ENCODE assay signal across 7 cellular contexts in the genomic region with DNA sequence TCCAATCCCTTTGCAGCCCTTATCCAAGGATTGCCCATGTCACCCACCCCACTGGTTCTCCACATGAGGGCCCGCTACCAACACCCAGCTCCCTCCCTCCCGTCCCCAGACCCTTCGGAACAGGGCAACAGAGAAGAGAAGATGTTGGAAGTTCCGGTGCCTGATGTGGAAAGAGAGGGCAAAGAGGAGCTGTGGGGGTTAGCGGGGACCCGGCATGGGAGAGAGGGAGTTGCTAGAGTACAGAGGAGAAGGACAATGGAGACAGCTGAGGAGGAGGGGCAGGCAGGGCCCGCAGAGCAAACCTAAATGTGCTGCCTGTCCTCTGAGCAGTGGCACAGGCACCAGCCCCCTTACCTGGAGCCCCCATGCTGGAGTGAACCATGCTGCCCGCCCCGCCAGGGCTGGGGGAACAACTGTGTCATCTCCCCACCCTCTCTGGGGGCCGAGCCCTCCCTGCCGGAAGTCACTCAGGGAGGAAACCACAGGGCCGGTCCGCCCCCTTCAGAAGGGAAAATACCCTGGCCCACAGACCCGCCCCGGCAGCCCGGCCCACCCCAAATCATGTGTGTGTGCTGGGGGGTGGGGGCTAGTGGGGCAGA. TPM values are rescaled to one million over a fixed set of nuclear protein-coding genes. Genes with fewer than 3 reads are reported as not detected.
DNase-seq lines count a peak whose midpoint lies in the region; ATAC-seq and TF ChIP-seq lines count a peak whose summit lies in the region.

A gene (minus strand): TSS at position 417 of the 599 bp plus-strand sequence. CDS start 35 bp downstream, at position 382.

- no peak within 1 kb of the TSS for H3K27ac ChIP-seq in MM.1S (ENCODE audit: low read length)

- peaks cover 4% of the 10 kb centered on the region; the same call in 1 of the 2 replicates for H3K79me2 ChIP-seq in MM.1S (ENCODE audit: low read length)

- H3K4me1 ChIP-seq in MM.1S (ENCODE audit: low read length) (peaks cover 58% of the 10 kb centered on the region), BE2C (no peaks in the 10 kb centered on the region)

- H3K9me3 ChIP-seq in MM.1S (replicated peaks; ENCODE audit: insufficient read depth, low read length) (no peaks in the 10 kb centered on the region), BE2C (no peaks in the 10 kb centered on the region)

- H3F3A ChIP-seq in MM.1S (ENCODE audit: insufficient read depth, low read length) = peaks cover 10% of the 10 kb centered on the region

- peak within 1 kb of the TSS; percentile 52 for H2AFZ ChIP-seq in MM.1S (ENCODE audit: low read length)

- DNase-seq in MM.1S (peak; percentile 34), fibroblast of the aortic adventitia (ENCODE audit: low read depth) (no peak), retinal pigment epithelial cell (ENCODE audit: low read depth) (no peak), OCI-M1 (lab: John Stamatoyannopoulos, UW) (no peak), BE2C (no peak)
- DNase-seq in activated CD8-positive, alpha-beta memory T cell treated with anti-CD3 and anti-CD28 coated beads, Interleukin-2, amount 50 U/mL, for 48 hours = peak; percentile 90

- no peak for TF ChIP-seq CTCF in MM.1S (IDR thresholded peaks at IDR 0.05; ENCODE audit: low read length)
- no peak for TF ChIP-seq CTCF in fibroblast of the aortic adventitia (IDR thresholded peaks at IDR 0.05; ENCODE audit: insufficient read depth, low read length)
- no peak for TF ChIP-seq CTCF in retinal pigment epithelial cell (conservative IDR thresholded peaks at IDR 0.05; ENCODE audit: low read depth, low read length)
- TF ChIP-seq CTCF in BE2C (IDR thresholded peaks at IDR 0.05; ENCODE audit: low read depth, low read length) = no peak

- H4K20me1 ChIP-seq in MM.1S (ENCODE audit: insufficient read depth, low read length) = no peaks in the 10 kb centered on the region

- ATAC-seq in GM19397 (IDR thresholded peaks at IDR 0.05; ENCODE audit: unreplicated experiment) = peak; percentile 38

- H3K27me3 ChIP-seq in MM.1S (replicated peaks; ENCODE audit: insufficient read depth, low read length) (no peaks in the 10 kb centered on the region), BE2C (peaks cover 4% of the 10 kb centered on the region; the same call in 1 of the 2 replicates)

- H3K4me2 ChIP-seq in MM.1S (ENCODE audit: low read depth, low read length) = peak within 1 kb of the TSS; percentile 73

- H3K4me3 ChIP-seq in MM.1S (ENCODE audit: low read length) = peak within 1 kb of the TSS; percentile 40
- peak within 1 kb of the TSS; percentile 48 for H3K4me3 ChIP-seq in fibroblast of the aortic adventitia (ENCODE audit: low read depth, low read length)
- peak within 1 kb of the TSS; percentile 25 for H3K4me3 ChIP-seq in retinal pigment epithelial cell (ENCODE audit: low read length)
- H3K4me3 ChIP-seq in BE2C (ENCODE audit: low read depth, low read length) = no peak within 1 kb of the TSS

- no peaks in the 10 kb centered on the region for H3K9me2 ChIP-seq in MM.1S (replicated peaks; ENCODE audit: insufficient read depth, low read length)

- H3K9ac ChIP-seq in MM.1S (ENCODE audit: low read length) = no peak within 1 kb of the TSS; the same call in 1 of the 2 replicates

- H3K36me3 ChIP-seq in MM.1S (replicated peaks; ENCODE audit: insufficient read depth, low read length) (no peaks in the 10 kb centered on the region), BE2C (no peaks in the 10 kb centered on the region)

RNA-seq across cellular contexts. Expression of the gene that starts here (rescaled TPM):
- 0.08 and 0.18 TPM in 2 replicates for total RNA-seq in fibroblast of the aortic adventitia (ENCODE audit: low replicate concordance)
- 3.4 TPM for polyA plus RNA-seq in BE2C (2012; ENCODE audit: insufficient read depth, insufficient read length, low read depth)

Comparison
In these comparisons a context has a peak if more than half of its experiments do, and no peak if none do; other contexts are left out.
1. DNase-seq: peak in MM.1S (single experiment) and activated CD8-positive, alpha-beta memory T cell treated with anti-CD3 and anti-CD28 coated beads, Interleukin-2, amount 50 U/mL, for 48 hours (single experiment); none in fibroblast of the aortic adventitia (single experiment), retinal pigment epithelial cell (single experiment), OCI-M1 (single experiment) and BE2C (single experiment).